Comparison of ENCODE assay signal across 7 cellular contexts in genomic region chr1:243019030-243019635, GRCh38.
DNase-seq lines count a peak whose midpoint lies in the region; ATAC-seq, FAIRE-seq and TF ChIP-seq lines count a peak whose summit lies in the region.
"Not testable (repeated sequence)": the region's sequence is repeated elsewhere in the genome, so short reads cannot be mapped to it uniquely, and the experiment has no call there.

No MANE protein-coding gene starts in this region.

- not testable (repeated sequence) for H3K9me1 ChIP-seq in K562 (ENCODE audit: control insufficient read depth, insufficient read depth, low read length)

- H3K9me3 Mint-ChIP-seq in HFFc6; activated T-cell treated with anti-CD3 and anti-CD28 coated beads, Interleukin-2, amount 50 U/mL, for 4 hours; progenitor cell of endocrine pancreas (ENCODE audit: low read depth): not testable (repeated sequence)

- not testable (repeated sequence) for TF ChIP-seq POLR2A in K562 (conservative IDR thresholded peaks at IDR 0.05)

- not testable (repeated sequence) for TF ChIP-seq EP300 in K562 (IDR thresholded peaks at IDR 0.05; ENCODE audit: low read length)

- H2AFZ ChIP-seq in K562 (ENCODE audit: low read depth, low read length) = not testable (repeated sequence)

- not testable (repeated sequence) for H3K27me3 ChIP-seq in K562 (ENCODE audit: control insufficient read depth in 2 of 2, insufficient read depth in 2 of 2, low read length in 2 of 2); liver (ENCODE audit: control insufficient read depth in 4 of 4, insufficient read depth in 4 of 4, low read length in 3 of 4)

- intact Hi-C loops in K562 (cut with micrococcal nuclease) = not testable (repeated sequence)

- TF ChIP-seq CTCF in HFFc6 (IDR thresholded peaks at IDR 0.05); K562 (IDR thresholded peaks at IDR 0.05 in 2 of 3, conservative IDR thresholded peaks at IDR 0.05 in 1 of 3; ENCODE audit: insufficient read depth in 2 of 3, low read depth in 1 of 3, low read length in 3 of 3); liver (IDR thresholded peaks at IDR 0.05; ENCODE audit: low read depth, low read length, missing input control); progenitor cell of endocrine pancreas (IDR thresholded peaks at IDR 0.05; ENCODE audit: unreplicated experiment): not testable (repeated sequence)

- BruUV-seq in K562 (replicated peaks; lab: Mats Ljungman, UMichigan) = not testable (repeated sequence)

- TF ChIP-seq RAD21 in K562 (CRISPR knock-in tag; conservative IDR thresholded peaks at IDR 0.05 in 1 of 2, IDR thresholded peaks at IDR 0.05 in 1 of 2); liver (IDR thresholded peaks at IDR 0.05): not testable (repeated sequence)

- POLR2A ChIA-PET in K562 (lab: Yijun Ruan, JAX) = not testable (repeated sequence)

- H3K27me3 Mint-ChIP-seq in HFFc6 (ENCODE audit: insufficient read depth); activated T-cell treated with anti-CD3 and anti-CD28 coated beads, Interleukin-2, amount 50 U/mL, for 4 hours (ENCODE audit: low read depth); progenitor cell of endocrine pancreas: not testable (repeated sequence)

- not testable (repeated sequence) for H4K20me1 ChIP-seq in K562 (replicated peaks; ENCODE audit: control insufficient read depth, insufficient read depth, low read length)

- H3K36me3 Mint-ChIP-seq in HFFc6 (ENCODE audit: low read depth); activated T-cell treated with anti-CD3 and anti-CD28 coated beads, Interleukin-2, amount 50 U/mL, for 4 hours (ENCODE audit: insufficient read depth); progenitor cell of endocrine pancreas (ENCODE audit: insufficient read depth): not testable (repeated sequence)

- H3K36me3 ChIP-seq in K562 (ENCODE audit: control insufficient read depth, insufficient read depth, low read length); liver (ENCODE audit: control insufficient read depth in 4 of 4, insufficient read depth in 3 of 4, low read depth in 1 of 4, low read length in 3 of 4): not testable (repeated sequence)

- H3K4me1 Mint-ChIP-seq in HFFc6 (ENCODE audit: low read depth); activated T-cell treated with anti-CD3 and anti-CD28 coated beads, Interleukin-2, amount 50 U/mL, for 4 hours (ENCODE audit: low read depth); progenitor cell of endocrine pancreas (ENCODE audit: low read depth): not testable (repeated sequence)

- CTCF ChIA-PET in K562 (lab: Yijun Ruan, JAX; ENCODE audit: low intra/inter-chr PET ratio) = not testable (repeated sequence)

- not testable (repeated sequence) for ATAC-seq in activated T-cell treated with anti-CD3 and anti-CD28 coated beads, Interleukin-2, amount 50 U/mL, for 4 hours; K562

- peak; percentile 55 for DNase-seq in HFFc6
- DNase-seq in activated CD4-positive, alpha-beta T cell treated with anti-CD3 and anti-CD28 coated beads, Interleukin-2, amount 50 U/mL, for 1 hour = peak; percentile 43
- peak; percentile 8 for DNase-seq in activated T-cell treated with anti-CD3 and anti-CD28 coated beads, Interleukin-2, amount 50 U/mL, for 4 hours
- DNase-seq in K562 (ENCODE audit: extremely low read depth in 1 of 4, low spot score in 3 of 4) = not testable (repeated sequence)
- peak; percentile 77 for DNase-seq in progenitor cell of endocrine pancreas (ENCODE audit: low spot score, unreplicated experiment)
- peak; percentile 4 for DNase-seq in stimulated activated CD8-positive, alpha-beta memory T cell treated with anti-CD3 and anti-CD28 coated beads, Interleukin-15, amount 100 ng/mL, for 1 hour (ENCODE audit: low read depth)

- not testable (repeated sequence) for H3K4me1 ChIP-seq in K562 (replicated peaks in 1 of 2; ENCODE audit: control insufficient read depth in 2 of 2, insufficient read depth in 2 of 2, low read length in 2 of 2); liver (ENCODE audit: control insufficient read depth in 4 of 4, insufficient read depth in 4 of 4, low read length in 3 of 4)

- not testable (repeated sequence) for H3K79me2 ChIP-seq in K562 (ENCODE audit: control insufficient read depth, insufficient read depth, low read length)

- H3K4me3 Mint-ChIP-seq in HFFc6; activated T-cell treated with anti-CD3 and anti-CD28 coated beads, Interleukin-2, amount 50 U/mL, for 4 hours; progenitor cell of endocrine pancreas (ENCODE audit: low read depth): not testable (repeated sequence)

- H3K4me3 ChIP-seq in K562; liver (ENCODE audit: low read depth in 1 of 3, low read length in 3 of 3): not testable (repeated sequence)

- not testable (repeated sequence) for H3K27ac ChIP-seq in K562 (ENCODE audit: extremely low read depth, low read depth, low read length); liver (ENCODE audit: low read depth in 1 of 2, low read length in 2 of 2)

- H3K27ac Mint-ChIP-seq in HFFc6, progenitor cell of endocrine pancreas: not testable (repeated sequence)

- in situ Hi-C loops in K562 (cut with MboI) = not testable (repeated sequence)

- H3K9me3 ChIP-seq in K562 (replicated peaks; ENCODE audit: control insufficient read depth, insufficient read depth, low read depth, low read length); liver (ENCODE audit: control insufficient read depth in 4 of 4, low read length in 3 of 4): not testable (repeated sequence)

- H3K9ac ChIP-seq in K562 (ENCODE audit: insufficient read depth in 1 of 2, low read depth in 2 of 2, low read length in 2 of 2); liver (ENCODE audit: low read depth in 1 of 2, low read length in 2 of 2): not testable (repeated sequence)

- FAIRE-seq in K562 (lab: Jason Lieb, UNC) = peak; percentile 19

- WGBS in K562 (ENCODE audit: insufficient coverage, low coverage, missing lambda C conversion rate) = 0% methylated on average over 1 of the region's 1 CpG
- WGBS in liver = 6% methylated on average over 1 of the region's 1 CpG

- not testable (repeated sequence) for H3K4me2 ChIP-seq in K562 (ENCODE audit: insufficient read depth, low read length)

TF ChIP-seq in K562, 482 proteins besides CTCF, POLR2A, EP300 and RAD21 (continues in another document):
- 0 out of 4 replicates have a peak, but pooled peaks of 1 of the 2 experiments have one; percentile 24 for TF ChIP-seq MAZ (CRISPR knock-in tag; conservative IDR thresholded peaks at IDR 0.05 in 1 of 2, IDR thresholded peaks at IDR 0.05 in 1 of 2)

TF ChIP-seq in liver, 16 proteins besides CTCF, POLR2A, EP300 and RAD21:
- TF ChIP-seq REST (IDR thresholded peaks at IDR 0.05) = peak; percentile 94
